ENCODE assay signal across 10 cellular contexts in the genomic region with DNA sequence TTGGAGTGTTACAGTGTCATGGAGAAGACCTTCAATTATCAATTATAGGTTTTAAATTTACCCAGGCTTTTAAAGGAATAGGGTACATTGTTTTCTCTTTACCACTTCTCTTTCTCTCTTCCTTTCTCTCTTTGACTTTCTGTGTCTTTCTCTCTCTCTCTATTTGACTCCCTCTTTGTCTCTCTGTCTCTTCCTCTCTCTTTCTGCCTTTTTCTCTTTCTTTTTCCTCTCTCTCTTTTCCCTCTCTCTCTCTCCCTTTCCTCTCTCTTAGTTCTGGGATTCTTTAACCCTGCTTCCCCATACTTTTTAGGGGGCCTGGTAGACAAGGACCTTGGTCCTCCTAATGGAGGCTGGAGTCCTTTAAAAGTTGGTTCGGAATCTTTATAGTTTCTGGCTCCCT. TPM values are rescaled to one million over a fixed set of nuclear protein-coding genes. Genes with fewer than 3 reads are reported as not detected.
"Had no signal": no experiment of that assay in that cellular context is flagged by ENCODE, and none has a peak within 500 bp of the region (broad histone marks: within the 10 kb centered on the region; RNA-seq: fewer than 3 reads in every experiment).

No MANE protein-coding gene starts in this region.

- DNase-seq: IMR-90, KBM-7, KG1 had no signal

- H3K4me1 Mint-ChIP-seq: IgD-negative memory B cell had no signal

- H3K4me2 ChIP-seq: KMS-11 had no signal

- H3K27ac Mint-ChIP-seq: IgD-negative memory B cell had no signal

- ATAC-seq: HepG2 had no signal

- H3K4me3 Mint-ChIP-seq: IgD-negative memory B cell had no signal

- H3K9ac ChIP-seq: KMS-11 had no signal

- FAIRE-seq: HepG2, HTR-8/SVneo had no signal

- H3K27ac ChIP-seq: HL-60, KMS-11 had no signal

RNA-seq across cellular contexts. Expression of a gene that starts 50.2 kb away (rescaled TPM):
- total RNA-seq: HepG2, HT-29, HT1080, IMR-90 had no signal
- polyA plus RNA-seq: HepG2, IgD-negative memory B cell, IMR-90 had no signal
